Comparison of ENCODE assay signal across 20 cellular contexts in genomic region chr12:105861232-105861631, GRCh38.
DNase-seq lines count a peak whose midpoint lies in the region; TF ChIP-seq lines count a peak whose summit lies in the region.
"Had no signal": no experiment of that assay in that cellular context is flagged by ENCODE, and none has a peak within 500 bp of the region (broad histone marks: within the 10 kb centered on the region; RNA-seq: fewer than 3 reads in every experiment).

No MANE protein-coding gene starts in this region.

- H3K36me3 Mint-ChIP-seq in progenitor cell of endocrine pancreas (ENCODE audit: insufficient read depth), result no peaks in the 10 kb centered on the region
- H3K36me3 Mint-ChIP-seq: immature natural killer cell had no signal

- no peak overlapping the region for H3K27ac ChIP-seq in suprapubic skin
- H3K27ac ChIP-seq: RWPE1, transverse colon had no signal

- H3K9me3 Mint-ChIP-seq in progenitor cell of endocrine pancreas (ENCODE audit: low read depth), result peaks cover 12% of the 10 kb centered on the region
- H3K9me3 Mint-ChIP-seq: activated T-cell treated with anti-CD3 and anti-CD28 coated beads, Interleukin-2, amount 50 U/mL, for 24 hours; CD4-positive, alpha-beta T cell had no signal

- H3K4me3 ChIP-seq in suprapubic skin, result no peak overlapping the region
- H3K4me3 ChIP-seq: mucosa of descending colon, transverse colon had no signal

- H3K4me1 ChIP-seq in suprapubic skin, result no peaks in the 10 kb centered on the region
- H3K4me1 ChIP-seq: transverse colon had no signal

- TF ChIP-seq CTCF in progenitor cell of endocrine pancreas (IDR thresholded peaks at IDR 0.05; ENCODE audit: unreplicated experiment) (no peak), suprapubic skin (IDR thresholded peaks at IDR 0.05) (no peak), GM10248 (IDR thresholded peaks at IDR 0.05; ENCODE audit: control extremely low read depth, extremely low read depth, low read depth, missing control alignments) (no peak)

- WGBS in suprapubic skin, result 75% methylated on average over 2 of the region's 2 CpGs

- H3K9me3 ChIP-seq in suprapubic skin, result no peaks in the 10 kb centered on the region
- H3K9me3 ChIP-seq: mucosa of descending colon, transverse colon had no signal

- H3K27me3 Mint-ChIP-seq in progenitor cell of endocrine pancreas, result peaks cover 65% of the 10 kb centered on the region
- H3K27me3 Mint-ChIP-seq: stimulated activated naive CD8-positive, alpha-beta T cell treated with anti-CD3 and anti-CD28 coated beads, Interleukin-15, Interleukin-2, amounts not matched to agents 100 ng/mL and 50 ng/mL, for 24 hours had no signal

- H3K4me3 Mint-ChIP-seq in progenitor cell of endocrine pancreas (ENCODE audit: low read depth), result no peak overlapping the region
- H3K4me3 Mint-ChIP-seq: activated T-cell treated with anti-CD3 and anti-CD28 coated beads, Interleukin-2, amount 50 U/mL, for 24 hours; CD4-positive, alpha-beta T cell; immature natural killer cell; stimulated activated naive CD8-positive, alpha-beta T cell treated with anti-CD3 and anti-CD28 coated beads, Interleukin-15, Interleukin-2, amounts not matched to agents 100 ng/mL and 50 ng/mL, for 24 hours had no signal

- no peak for TF ChIP-seq EP300 in suprapubic skin (IDR thresholded peaks at IDR 0.05)

- DNase-seq in NCI-H1092 (lab: John Stamatoyannopoulos, UW) (peak; percentile 56), NCI-H2107 (lab: John Stamatoyannopoulos, UW) (peak; percentile 63), NCI-H774 (lab: John Stamatoyannopoulos, UW) (peak; percentile 84), progenitor cell of endocrine pancreas (ENCODE audit: low spot score, unreplicated experiment) (no peak), suprapubic skin (ENCODE audit: low spot score in 2 of 2) (no peak), GM10248 (ENCODE audit: extremely low spot score) (no peak), NCI-H524 treated with DMSO at 0.1 percent for 48 hours (lab: John Stamatoyannopoulos, UW) (no peak)
- DNase-seq: activated naive CD4-positive, alpha-beta T cell; activated T-cell treated with anti-CD3 and anti-CD28 coated beads, Interleukin-2, amount 50 U/mL, for 24 hours; amniotic stem cell; CD4-positive, alpha-beta T cell; cortex of kidney; HCEC 1CT; immature natural killer cell; left ventricle myocardium superior; mucosa of descending colon; stimulated activated CD4-positive, alpha-beta T cell treated with anti-CD3 and anti-CD28 coated beads, Interleukin-4, amount 100 ng/mL, for 1 hour; transverse colon had no signal

- H3K36me3 ChIP-seq in suprapubic skin, result no peaks in the 10 kb centered on the region
- H3K36me3 ChIP-seq: transverse colon had no signal

- POLR2A ChIA-PET in GM10248 (lab: Yijun Ruan, JAX), result no interaction called here

- H3K27me3 ChIP-seq in suprapubic skin, result no peaks in the 10 kb centered on the region
- H3K27me3 ChIP-seq: transverse colon had no signal

- CTCF ChIA-PET in GM10248 (lab: Yijun Ruan, JAX), result interaction anchor here (1.0 kb wide), 1 partner anchor 9 kb away, joined by 4 read pairs; no protein-coding TSS in a partner anchor

- peak overlapping the region; percentile 57 for H3K27ac Mint-ChIP-seq in progenitor cell of endocrine pancreas
- H3K27ac Mint-ChIP-seq: activated T-cell treated with anti-CD3 and anti-CD28 coated beads, Interleukin-2, amount 50 U/mL, for 24 hours; CD4-positive, alpha-beta T cell; immature natural killer cell; stimulated activated naive CD8-positive, alpha-beta T cell treated with anti-CD3 and anti-CD28 coated beads, Interleukin-15, Interleukin-2, amounts not matched to agents 100 ng/mL and 50 ng/mL, for 24 hours had no signal

- TF ChIP-seq POLR2A in suprapubic skin (IDR thresholded peaks at IDR 0.05), result no peak

- peaks cover 23% of the 10 kb centered on the region for H3K4me1 Mint-ChIP-seq in progenitor cell of endocrine pancreas (ENCODE audit: low read depth)
- H3K4me1 Mint-ChIP-seq: immature natural killer cell had no signal

Comparison
In these comparisons a context has a peak if more than half of its experiments do, and no peak if none do; other contexts are left out.
1. DNase-seq: peak in NCI-H1092 (single experiment), NCI-H2107 (single experiment) and NCI-H774 (single experiment); none in progenitor cell of endocrine pancreas (single experiment), suprapubic skin (0 of 2), GM10248 (single experiment) and NCI-H524 treated with DMSO at 0.1 percent for 48 hours (single experiment).